In the genomic region with DNA sequence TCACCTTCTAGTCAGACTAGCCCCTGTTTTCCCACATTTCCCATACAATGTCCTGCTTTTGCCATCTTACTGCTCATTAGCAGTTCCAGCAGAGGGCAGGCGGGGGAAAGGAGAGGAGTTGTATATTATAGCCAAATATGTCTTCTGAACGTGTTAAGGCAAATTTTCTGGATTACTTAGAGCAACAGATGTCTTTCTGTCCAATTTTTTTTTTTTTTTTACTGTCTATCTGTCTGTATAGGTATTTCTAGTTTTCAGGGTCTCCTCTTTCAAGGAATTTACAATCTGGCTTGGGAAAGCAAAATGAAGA, we compare ENCODE assay signal across 10 cellular contexts. TPM values are rescaled to one million over a fixed set of nuclear protein-coding genes. Genes with fewer than 3 reads are reported as not detected.
DNase-seq lines count a peak whose midpoint lies in the region; ATAC-seq and TF ChIP-seq lines count a peak whose summit lies in the region.
"Had no signal": no experiment of that assay in that cellular context is flagged by ENCODE, and none has a peak within 500 bp of the region (broad histone marks: within the 10 kb centered on the region; RNA-seq: fewer than 3 reads in every experiment).

No MANE protein-coding gene starts in this region.

- H3K27ac Mint-ChIP-seq in H9: peak overlapping the region in 1 of 3 experiments; percentile 35; a peak in 1 of 7 replicates
- no peak overlapping the region for H3K27ac Mint-ChIP-seq in activated T-helper 17 cell treated with anti-CD3 and anti-CD28 coated beads, Interleukin-2, amount 50 U/mL, for 72 hours
- H3K27ac Mint-ChIP-seq: activated naive CD4-positive, alpha-beta T cell treated with anti-CD3 and anti-CD28 coated beads, Interleukin-2, amount 10 ng/mL, durations not matched to agents 7 days and 5 days; progenitor cell of endocrine pancreas had no signal

- H4K5ac ChIP-seq in H9 (ENCODE audit: insufficient read length, low read depth, low read length): no peak overlapping the region

- no peak overlapping the region for H4K91ac ChIP-seq in H9 (ENCODE audit: insufficient read length, low read depth, low read length)

- H2BK5ac ChIP-seq in H9 (ENCODE audit: insufficient read length, low read length): no peak overlapping the region

- no peak overlapping the region for H2BK20ac ChIP-seq in H9 (ENCODE audit: low read depth, low read length, poor library complexity, severe bottlenecking)

- peak; percentile 41; the same call in 2 of the 3 replicates for TF ChIP-seq CTCF in H9 (conservative IDR thresholded peaks at IDR 0.05)

- no peaks in the 10 kb centered on the region for H3K9me3 ChIP-seq in H9 (ENCODE audit: control insufficient read depth, low read depth, low read length)

- H3K4me2 ChIP-seq in H9 (ENCODE audit: insufficient read depth, insufficient read length, low read length): no peak overlapping the region

- peak; percentile 19 for DNase-seq in A172 (ENCODE audit: low spot score)
- DNase-seq in H9: no peak
- DNase-seq in amniotic epithelial cell (ENCODE audit: low read depth): peak; percentile 69
- peak; percentile 39 for DNase-seq in iris pigment epithelial cell (ENCODE audit: low read depth)
- no peak for DNase-seq in NCI-H1930 (lab: John Stamatoyannopoulos, UW)
- DNase-seq in NCI-H1436 treated with DMSO at 0.1 percent for 48 hours (lab: John Stamatoyannopoulos, UW): no peak
- DNase-seq in NCI-H748 (lab: John Stamatoyannopoulos, UW; ENCODE audit: unreplicated experiment): no peak
- DNase-seq: activated naive CD4-positive, alpha-beta T cell treated with anti-CD3 and anti-CD28 coated beads, Interleukin-2, amount 10 ng/mL, durations not matched to agents 7 days and 5 days had no signal

- no peaks in the 10 kb centered on the region for H4K20me1 ChIP-seq in H9 (ENCODE audit: control insufficient read depth, insufficient read depth, insufficient read length)

- H2AK5ac ChIP-seq in H9 (ENCODE audit: insufficient read length, low read length): no peak overlapping the region

- H3K23ac ChIP-seq in H9 (ENCODE audit: insufficient read length, low read depth, low read length): no peak overlapping the region

- no peak overlapping the region for H2BK120ac ChIP-seq in H9 (ENCODE audit: low read depth, low read length, poor library complexity, severe bottlenecking)

- H3K14ac ChIP-seq in H9 (ENCODE audit: insufficient read depth, low read length): no peak overlapping the region

- no peaks in the 10 kb centered on the region for H3K27me3 ChIP-seq in H9 (ENCODE audit: insufficient read depth, low read length)

- no peaks in the 10 kb centered on the region for H3K79me1 ChIP-seq in H9 (ENCODE audit: insufficient read depth, low read depth, low read length, poor library complexity, severe bottlenecking)

- no peak overlapping the region for H3K18ac ChIP-seq in H9 (ENCODE audit: insufficient read length, low read depth, low read length)

- no peak overlapping the region for H2BK15ac ChIP-seq in H9 (ENCODE audit: low read depth, low read length)

- H3K9me3 Mint-ChIP-seq in H9: no peaks in the 10 kb centered on the region
- no peaks in the 10 kb centered on the region for H3K9me3 Mint-ChIP-seq in activated T-helper 17 cell treated with anti-CD3 and anti-CD28 coated beads, Interleukin-2, amount 50 U/mL, for 72 hours
- H3K9me3 Mint-ChIP-seq: activated naive CD4-positive, alpha-beta T cell treated with anti-CD3 and anti-CD28 coated beads, Interleukin-2, amount 10 ng/mL, durations not matched to agents 7 days and 5 days had no signal

- H2AFZ ChIP-seq in H9 (ENCODE audit: low read length): no peak overlapping the region

- no peak for ATAC-seq in activated T-helper 17 cell treated with anti-CD3 and anti-CD28 coated beads, Interleukin-2, amount 50 U/mL, for 72 hours (replicated peaks)

- no peak overlapping the region for H3K56ac ChIP-seq in H9 (ENCODE audit: insufficient read length, low read depth, low read length)

- H4K8ac ChIP-seq in H9 (replicated peaks; ENCODE audit: insufficient read length, low read depth, low read length): no peak overlapping the region

- no peak overlapping the region for H3K4me3 Mint-ChIP-seq in H9
- no peak overlapping the region for H3K4me3 Mint-ChIP-seq in activated T-helper 17 cell treated with anti-CD3 and anti-CD28 coated beads, Interleukin-2, amount 50 U/mL, for 72 hours
- H3K4me3 Mint-ChIP-seq: activated naive CD4-positive, alpha-beta T cell treated with anti-CD3 and anti-CD28 coated beads, Interleukin-2, amount 10 ng/mL, durations not matched to agents 7 days and 5 days had no signal

- H3K23me2 ChIP-seq in H9 (ENCODE audit: insufficient read length, low read depth, low read length, poor library complexity, severe bottlenecking): no peaks in the 10 kb centered on the region

- H3T11ph ChIP-seq in H9 (ENCODE audit: low read length): no peak overlapping the region

- H3K36me3 Mint-ChIP-seq in H9 (ENCODE audit: insufficient read depth in 1 of 3, low read depth in 3 of 3): no peaks in the 10 kb centered on the region
- H3K36me3 Mint-ChIP-seq in activated T-helper 17 cell treated with anti-CD3 and anti-CD28 coated beads, Interleukin-2, amount 50 U/mL, for 72 hours (ENCODE audit: low read depth): no peaks in the 10 kb centered on the region
- H3K36me3 Mint-ChIP-seq: activated naive CD4-positive, alpha-beta T cell treated with anti-CD3 and anti-CD28 coated beads, Interleukin-2, amount 10 ng/mL, durations not matched to agents 7 days and 5 days had no signal

- WGBS in H9 (ENCODE audit: extremely low coverage, insufficient read length, low lambda C conversion rate): no CpG with 5 or more reads among the region's 2 CpGs

- H3K79me2 ChIP-seq in H9 (ENCODE audit: insufficient read depth, low read length): no peaks in the 10 kb centered on the region

- H3K4me1 Mint-ChIP-seq in H9: peaks cover 2 to 11% of the 10 kb centered on the region in 2 experiments; a peak in 2 of 4 replicates
- no peaks in the 10 kb centered on the region for H3K4me1 Mint-ChIP-seq in activated T-helper 17 cell treated with anti-CD3 and anti-CD28 coated beads, Interleukin-2, amount 50 U/mL, for 72 hours
- H3K4me1 Mint-ChIP-seq: activated naive CD4-positive, alpha-beta T cell treated with anti-CD3 and anti-CD28 coated beads, Interleukin-2, amount 10 ng/mL, durations not matched to agents 7 days and 5 days had no signal

- H3K9ac ChIP-seq in H9 (ENCODE audit: extremely low read depth, insufficient read length, low read length): no peak overlapping the region

- H2BK12ac ChIP-seq in H9 (ENCODE audit: insufficient read length, low read depth, low read length): no peak overlapping the region

- H3K4ac ChIP-seq in H9 (ENCODE audit: low read depth, low read length): no peak overlapping the region

- H3K27me3 Mint-ChIP-seq in H9 (ENCODE audit: low read depth): no peaks in the 10 kb centered on the region
- H3K27me3 Mint-ChIP-seq in activated T-helper 17 cell treated with anti-CD3 and anti-CD28 coated beads, Interleukin-2, amount 50 U/mL, for 72 hours: peaks cover 13% of the 10 kb centered on the region
- H3K27me3 Mint-ChIP-seq: progenitor cell of endocrine pancreas had no signal

- H3K27ac ChIP-seq in H9 (ENCODE audit: insufficient read length, low read depth, low read length): no peak overlapping the region

- no peaks in the 10 kb centered on the region; the same call in none of the 2 replicates for H3K4me1 ChIP-seq in H9 (ENCODE audit: insufficient read depth, low read length)

RNA-seq across cellular contexts. Expression of a gene that starts 30.0 kb away (rescaled TPM):
- total RNA-seq in A172 (2014; rRNA removed; shearing (Covaris generic)): 19.0 and 20.7 TPM in 2 replicates
- 36.0 and 36.3 TPM in 2 replicates for total RNA-seq in H9 (2021)
- total RNA-seq in activated T-helper 17 cell treated with anti-CD3 and anti-CD28 coated beads, Interleukin-2, amount 50 U/mL, for 72 hours: under 1 TPM in 1 of 2 donors, not detected in 1; 0.74 TPM

Comparison
In these comparisons a context has a peak if more than half of its experiments do, and no peak if none do; other contexts are left out.
1. DNase-seq: peak in A172 (single experiment), amniotic epithelial cell (single experiment) and iris pigment epithelial cell (single experiment); none in H9 (single experiment), NCI-H1930 (0 of 2), NCI-H1436 treated with DMSO at 0.1 percent for 48 hours (single experiment) and NCI-H748 (single experiment).
2. RNA of a gene that starts 30.0 kb away (total RNA-seq): 36.0 to 36.3 TPM in H9 and 19.0 to 20.7 TPM in A172; 0.74 TPM in activated T-helper 17 cell treated with anti-CD3 and anti-CD28 coated beads, Interleukin-2, amount 50 U/mL, for 72 hours; every median in the first group is over 10 times any median in the second.